Comparison of ENCODE assay signal across 1 cellular context in genomic region chr1:15414450-15414823, GRCh38.
TF ChIP-seq lines count a peak whose summit lies in the region.

No MANE protein-coding gene starts in this region.

TF ChIP-seq in GM12878, 131 proteins besides CTCF, POLR2A, EP300 and RAD21:
- no peak for TF ChIP-seq IRF5 (IDR thresholded peaks at IDR 0.05; ENCODE audit: borderline replicate concordance)
- peak; percentile 48; the same call in 1 of the 2 replicates for TF ChIP-seq PKNOX1 (IDR thresholded peaks at IDR 0.05)
TF ChIP-seq in GM12878: peak in this region for 1.
